In the genomic region with DNA sequence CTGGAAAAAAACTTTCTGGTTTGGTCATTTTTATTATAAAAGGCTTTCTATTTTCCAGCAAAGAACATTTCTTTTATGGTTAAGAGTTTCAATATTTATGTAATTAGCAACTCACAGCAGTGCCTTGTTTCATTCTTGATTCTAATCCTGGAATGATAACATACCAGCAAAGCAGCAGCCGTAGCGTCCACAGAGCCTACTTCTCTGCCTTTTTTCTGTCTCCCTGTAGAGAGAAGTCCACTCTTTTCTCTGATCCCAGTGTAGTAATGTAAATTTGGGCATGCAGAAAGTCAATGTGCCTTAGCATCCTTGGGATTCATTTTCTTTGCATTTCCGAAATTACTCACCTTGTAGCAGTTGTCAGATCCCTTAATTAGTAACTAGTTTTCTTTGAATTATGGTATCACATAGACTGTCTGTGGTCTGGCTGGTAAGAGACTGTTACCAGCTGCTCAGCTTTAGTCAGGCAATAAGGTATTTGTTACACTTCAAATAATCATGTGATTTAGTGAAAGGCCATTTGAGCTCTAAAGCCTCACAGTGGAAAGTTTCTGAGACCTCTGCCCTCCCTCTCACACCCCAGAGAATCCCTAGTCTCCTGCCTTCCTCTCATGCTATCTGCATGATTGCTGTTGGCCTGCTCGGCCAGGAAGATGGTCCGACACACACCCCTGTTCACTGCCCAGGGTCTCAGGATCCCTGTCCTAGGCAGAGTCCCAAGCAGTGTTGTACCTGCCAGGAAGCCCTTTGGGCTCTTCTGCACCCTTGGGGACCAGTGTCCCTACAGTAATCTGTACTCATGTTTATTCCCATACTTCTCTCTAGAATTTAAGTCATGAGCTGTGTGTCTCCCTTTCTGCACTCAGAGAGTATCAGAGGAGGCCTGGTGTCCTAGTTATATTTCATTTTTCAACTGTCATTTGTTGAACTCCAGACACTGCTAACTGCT, we compare ENCODE assay signal across 9 cellular contexts.
DNase-seq lines count a peak whose midpoint lies in the region; ATAC-seq and TF ChIP-seq lines count a peak whose summit lies in the region.
"Had no signal": no experiment of that assay in that cellular context is flagged by ENCODE, and none has a peak within 500 bp of the region (broad histone marks: within the 10 kb centered on the region; RNA-seq: fewer than 3 reads in every experiment).

No MANE protein-coding gene starts in this region.

- ATAC-seq in GM18502 (IDR thresholded peaks at IDR 0.05; ENCODE audit: poor library complexity, unreplicated experiment): peak; percentile 88
- ATAC-seq in GM21447 (IDR thresholded peaks at IDR 0.05; ENCODE audit: unreplicated experiment): peak; percentile 90
- peak; percentile 89 for ATAC-seq in HG03460 (IDR thresholded peaks at IDR 0.05; ENCODE audit: unreplicated experiment)
- peak; percentile 39 for ATAC-seq in memory B cell (ENCODE audit: low read depth)

- no peak for TF ChIP-seq CTCF in foreskin fibroblast (IDR thresholded peaks at IDR 0.05; ENCODE audit: low read depth, low read length)

- CTCF ChIA-PET in HEK293T (lab: Yijun Ruan, JAX): no interaction called here

- no peaks in the 10 kb centered on the region for H3K9me3 Mint-ChIP-seq in memory B cell

- peak overlapping the region; percentile 18 for H3K27ac Mint-ChIP-seq in memory B cell

- peaks cover 16% of the 10 kb centered on the region for H3K36me3 Mint-ChIP-seq in memory B cell

- peak overlapping the region; percentile 15 for H3K4me3 Mint-ChIP-seq in memory B cell

- no peak overlapping the region for H3K4me3 ChIP-seq in foreskin fibroblast (ENCODE audit: low read depth in 1 of 2, low read length in 2 of 2)

- DNase-seq in memory B cell (ENCODE audit: low spot score in 2 of 2) (no peak), foreskin fibroblast (no peak), NCI-H1436 (lab: John Stamatoyannopoulos, UW) (no peak), HEK293T (ENCODE audit: extremely low spot score) (no peak), NCI-H345 (lab: John Stamatoyannopoulos, UW) (no peak)
- DNase-seq: stimulated activated naive CD4-positive, alpha-beta T cell had no signal

- POLR2A ChIA-PET in HEK293T (lab: Yijun Ruan, JAX): no interaction called here

- H3K27me3 Mint-ChIP-seq in memory B cell: no peaks in the 10 kb centered on the region

- H3K4me1 Mint-ChIP-seq in memory B cell: peaks cover 58% of the 10 kb centered on the region

TF ChIP-seq in HEK293T, 16 proteins besides CTCF, POLR2A, EP300 and RAD21:
- TF ChIP-seq ZNF384 (IDR thresholded peaks at IDR 0.05) (no peak), CTBP1 (IDR thresholded peaks at IDR 0.05; ENCODE audit: borderline replicate concordance) (no peak), SP1 (IDR thresholded peaks at IDR 0.05) (no peak), BHLHE40 (IDR thresholded peaks at IDR 0.05; ENCODE audit: borderline replicate concordance) (no peak), TARDBP (IDR thresholded peaks at IDR 0.05) (no peak)

Comparison
In these comparisons a context has a peak if more than half of its experiments do, and no peak if none do; other contexts are left out.
1. ATAC-seq: peak in every context shown above with its lines; median percentile 90 in GM21447; 89 in HG03460; 88 in GM18502; 39 in memory B cell.